ENCODE assay signal across 1 cellular context in the genomic region with DNA sequence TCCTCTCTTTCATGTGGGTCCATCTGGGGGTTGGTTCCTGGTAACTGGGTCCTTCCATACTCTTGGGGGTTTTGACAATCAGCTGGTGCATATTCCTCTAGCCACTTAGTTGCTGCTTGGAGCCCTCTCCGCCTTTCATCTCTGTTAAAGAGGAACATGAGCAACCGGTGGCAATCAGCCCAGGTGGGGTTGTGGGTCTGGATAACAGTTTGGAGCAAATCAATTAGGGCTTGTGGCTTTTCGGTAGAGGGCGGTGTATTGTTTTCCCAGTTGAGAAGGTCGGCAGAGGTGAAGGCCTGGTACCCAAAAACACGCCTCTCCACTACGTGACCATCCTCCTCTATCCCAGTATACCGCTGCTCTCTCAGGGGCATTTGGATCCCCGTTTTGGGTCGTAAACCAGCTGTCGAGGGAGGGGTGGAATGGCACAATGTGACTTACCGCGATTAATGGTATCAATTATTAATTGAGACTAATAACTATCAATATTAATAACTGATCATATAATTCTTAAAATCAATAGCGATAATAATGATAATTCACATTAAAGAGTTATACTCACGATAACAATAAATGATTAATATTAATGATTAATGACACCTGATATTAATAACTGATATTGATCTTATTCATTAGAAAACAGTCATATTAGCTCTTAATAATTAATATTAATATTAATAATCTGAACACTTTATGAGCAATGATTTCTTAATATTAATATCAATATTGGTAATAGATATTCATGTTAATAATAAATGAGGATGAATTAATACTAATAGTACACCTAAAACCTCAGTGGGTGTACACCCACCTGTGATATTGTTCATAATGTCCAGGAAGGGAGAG.
TF ChIP-seq lines count a peak whose summit lies in the region.

No MANE protein-coding gene starts in this region.

TF ChIP-seq in K562, 482 proteins besides CTCF, POLR2A, EP300 and RAD21:
- TF ChIP-seq, protein P1, sequence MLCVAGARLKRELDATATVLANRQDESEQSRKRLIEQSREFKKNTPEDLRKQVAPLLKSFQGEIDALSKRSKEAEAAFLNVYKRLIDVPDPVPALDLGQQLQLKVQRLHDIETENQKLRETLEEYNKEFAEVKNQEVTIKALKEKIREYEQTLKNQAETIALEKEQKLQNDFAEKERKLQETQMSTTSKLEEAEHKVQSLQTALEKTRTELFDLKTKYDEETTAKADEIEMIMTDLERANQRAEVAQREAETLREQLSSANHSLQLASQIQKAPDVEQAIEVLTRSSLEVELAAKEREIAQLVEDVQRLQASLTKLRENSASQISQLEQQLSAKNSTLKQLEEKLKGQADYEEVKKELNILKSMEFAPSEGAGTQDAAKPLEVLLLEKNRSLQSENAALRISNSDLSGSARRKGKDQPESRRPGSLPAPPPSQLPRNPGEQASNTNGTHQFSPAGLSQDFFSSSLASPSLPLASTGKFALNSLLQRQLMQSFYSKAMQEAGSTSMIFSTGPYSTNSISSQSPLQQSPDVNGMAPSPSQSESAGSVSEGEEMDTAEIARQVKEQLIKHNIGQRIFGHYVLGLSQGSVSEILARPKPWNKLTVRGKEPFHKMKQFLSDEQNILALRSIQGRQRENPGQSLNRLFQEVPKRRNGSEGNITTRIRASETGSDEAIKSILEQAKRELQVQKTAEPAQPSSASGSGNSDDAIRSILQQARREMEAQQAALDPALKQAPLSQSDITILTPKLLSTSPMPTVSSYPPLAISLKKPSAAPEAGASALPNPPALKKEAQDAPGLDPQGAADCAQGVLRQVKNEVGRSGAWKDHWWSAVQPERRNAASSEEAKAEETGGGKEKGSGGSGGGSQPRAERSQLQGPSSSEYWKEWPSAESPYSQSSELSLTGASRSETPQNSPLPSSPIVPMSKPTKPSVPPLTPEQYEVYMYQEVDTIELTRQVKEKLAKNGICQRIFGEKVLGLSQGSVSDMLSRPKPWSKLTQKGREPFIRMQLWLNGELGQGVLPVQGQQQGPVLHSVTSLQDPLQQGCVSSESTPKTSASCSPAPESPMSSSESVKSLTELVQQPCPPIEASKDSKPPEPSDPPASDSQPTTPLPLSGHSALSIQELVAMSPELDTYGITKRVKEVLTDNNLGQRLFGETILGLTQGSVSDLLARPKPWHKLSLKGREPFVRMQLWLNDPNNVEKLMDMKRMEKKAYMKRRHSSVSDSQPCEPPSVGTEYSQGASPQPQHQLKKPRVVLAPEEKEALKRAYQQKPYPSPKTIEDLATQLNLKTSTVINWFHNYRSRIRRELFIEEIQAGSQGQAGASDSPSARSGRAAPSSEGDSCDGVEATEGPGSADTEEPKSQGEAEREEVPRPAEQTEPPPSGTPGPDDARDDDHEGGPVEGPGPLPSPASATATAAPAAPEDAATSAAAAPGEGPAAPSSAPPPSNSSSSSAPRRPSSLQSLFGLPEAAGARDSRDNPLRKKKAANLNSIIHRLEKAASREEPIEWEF (CRISPR knock-in tag; IDR thresholded peaks at IDR 0.05): peak; percentile 89
- TF ChIP-seq, protein P2, sequence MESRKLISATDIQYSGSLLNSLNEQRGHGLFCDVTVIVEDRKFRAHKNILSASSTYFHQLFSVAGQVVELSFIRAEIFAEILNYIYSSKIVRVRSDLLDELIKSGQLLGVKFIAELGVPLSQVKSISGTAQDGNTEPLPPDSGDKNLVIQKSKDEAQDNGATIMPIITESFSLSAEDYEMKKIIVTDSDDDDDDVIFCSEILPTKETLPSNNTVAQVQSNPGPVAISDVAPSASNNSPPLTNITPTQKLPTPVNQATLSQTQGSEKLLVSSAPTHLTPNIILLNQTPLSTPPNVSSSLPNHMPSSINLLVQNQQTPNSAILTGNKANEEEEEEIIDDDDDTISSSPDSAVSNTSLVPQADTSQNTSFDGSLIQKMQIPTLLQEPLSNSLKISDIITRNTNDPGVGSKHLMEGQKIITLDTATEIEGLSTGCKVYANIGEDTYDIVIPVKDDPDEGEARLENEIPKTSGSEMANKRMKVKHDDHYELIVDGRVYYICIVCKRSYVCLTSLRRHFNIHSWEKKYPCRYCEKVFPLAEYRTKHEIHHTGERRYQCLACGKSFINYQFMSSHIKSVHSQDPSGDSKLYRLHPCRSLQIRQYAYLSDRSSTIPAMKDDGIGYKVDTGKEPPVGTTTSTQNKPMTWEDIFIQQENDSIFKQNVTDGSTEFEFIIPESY (CRISPR knock-in tag; IDR thresholded peaks at IDR 0.05): peak; percentile 51; the same call in 1 of the 2 replicates
- TF ChIP-seq ZNF232 (CRISPR knock-in tag; IDR thresholded peaks at IDR 0.05) (peak; percentile 57; the same call in 1 of the 2 replicates), PRMT5 (CRISPR knock-in tag; IDR thresholded peaks at IDR 0.05) (0 out of 2 replicates have a peak, but pooled peaks have one; percentile 19), SAFB (IDR thresholded peaks at IDR 0.05; ENCODE audit: borderline replicate concordance, low read depth, low read length) (peak; percentile 43; the same call in 1 of the 2 replicates), DACH1 (IDR thresholded peaks at IDR 0.05; ENCODE audit: partially characterized antibody) (peak; percentile 94)
- TF ChIP-seq, protein P3, sequence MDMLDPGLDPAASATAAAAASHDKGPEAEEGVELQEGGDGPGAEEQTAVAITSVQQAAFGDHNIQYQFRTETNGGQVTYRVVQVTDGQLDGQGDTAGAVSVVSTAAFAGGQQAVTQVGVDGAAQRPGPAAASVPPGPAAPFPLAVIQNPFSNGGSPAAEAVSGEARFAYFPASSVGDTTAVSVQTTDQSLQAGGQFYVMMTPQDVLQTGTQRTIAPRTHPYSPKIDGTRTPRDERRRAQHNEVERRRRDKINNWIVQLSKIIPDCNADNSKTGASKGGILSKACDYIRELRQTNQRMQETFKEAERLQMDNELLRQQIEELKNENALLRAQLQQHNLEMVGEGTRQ (CRISPR knock-in tag; IDR thresholded peaks at IDR 0.05): peak; percentile 34
- TF ChIP-seq, protein P4, sequence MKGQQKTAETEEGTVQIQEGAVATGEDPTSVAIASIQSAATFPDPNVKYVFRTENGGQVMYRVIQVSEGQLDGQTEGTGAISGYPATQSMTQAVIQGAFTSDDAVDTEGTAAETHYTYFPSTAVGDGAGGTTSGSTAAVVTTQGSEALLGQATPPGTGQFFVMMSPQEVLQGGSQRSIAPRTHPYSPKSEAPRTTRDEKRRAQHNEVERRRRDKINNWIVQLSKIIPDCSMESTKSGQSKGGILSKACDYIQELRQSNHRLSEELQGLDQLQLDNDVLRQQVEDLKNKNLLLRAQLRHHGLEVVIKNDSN (CRISPR knock-in tag; IDR thresholded peaks at IDR 0.05): peak; percentile 63
